29 cellular contexts compared by ENCODE assay signal in genomic region chr9:24602687-24603352, GRCh38. TPM values are rescaled to one million over a fixed set of nuclear protein-coding genes. Genes with fewer than 3 reads are reported as not detected.
DNase-seq lines count a peak whose midpoint lies in the region; ATAC-seq and TF ChIP-seq lines count a peak whose summit lies in the region.
"Had no signal": no experiment of that assay in that cellular context is flagged by ENCODE, and none has a peak within 500 bp of the region (broad histone marks: within the 10 kb centered on the region; RNA-seq: fewer than 3 reads in every experiment).

No MANE protein-coding gene starts in this region.

- TF ChIP-seq CTCF in astrocyte of the spinal cord (IDR thresholded peaks at IDR 0.05; ENCODE audit: low read depth, low read length): no peak

- no peak overlapping the region for H3K4me3 ChIP-seq in astrocyte of the spinal cord (ENCODE audit: low read depth, low read length)
- H3K4me3 ChIP-seq: A549, coronary artery, heart right ventricle had no signal

- intact Hi-C loops in Right ventricle myocardium superior (cut with DNase I): no loop called here

- DNase-seq in COLO829 (ENCODE audit: low spot score) (peak; percentile 13), NCI-H69 (lab: John Stamatoyannopoulos, UW) (peak; percentile 28), astrocyte of the spinal cord (ENCODE audit: low read depth, low spot score) (peak; percentile 66), glomerular visceral epithelial cell (ENCODE audit: extremely low spot score) (peak; percentile 28), Right ventricle myocardium superior (no peak), HuH-7.5 (ENCODE audit: low spot score) (no peak)
- no peak for DNase-seq in activated CD4-positive, CD25-positive, alpha-beta regulatory T cell treated with anti-CD3 and anti-CD28 coated beads, Interleukin-2, amount 50 U/mL, for 72 hours
- DNase-seq: activated gamma-delta T cell treated with Interleukin-2 at 50 U/mL for 16 hours; activated T-cell treated with anti-CD3 and anti-CD28 coated beads, Interleukin-2, amount 50 U/mL, for 24 hours; CD8-positive, alpha-beta T cell; endodermal cell; heart right ventricle; HFFc6; KG1; naive thymus-derived CD4-positive, alpha-beta T cell; NCI-H774; occipital lobe; SIG-M5; T-helper 1 cell had no signal

- ATAC-seq in Right ventricle myocardium superior (ENCODE audit: poor library complexity) (no peak), HG03159 (IDR thresholded peaks at IDR 0.05; ENCODE audit: unreplicated experiment) (no peak)
- ATAC-seq: A549; CD8-positive, alpha-beta T cell; heart right ventricle; left lobe of liver; naive thymus-derived CD4-positive, alpha-beta T cell had no signal

- in situ Hi-C loops in astrocyte of the spinal cord (cut with HindIII; ENCODE audit: low sequenced_read_pairs): no loop called here

RNA-seq across cellular contexts. Expression of gene IZUMO3, which starts 57.1 kb away (rescaled TPM):
- total RNA-seq in Right ventricle myocardium superior: not detected
- total RNA-seq: activated CD8-positive, alpha-beta memory T cell treated with anti-CD3 and anti-CD28 coated beads for 36 hours; CD8-positive, alpha-beta T cell; endodermal cell; fibroblast of lung; G401; heart right ventricle; HFFc6; HT-29; left lobe of liver; mesothelial cell of epicardium; naive thymus-derived CD4-positive, alpha-beta T cell; occipital lobe; ureter had no signal

Comparison
In these comparisons a context has a peak if more than half of its experiments do, and no peak if none do; other contexts are left out.
1. DNase-seq: peak in COLO829 (single experiment), NCI-H69 (single experiment), astrocyte of the spinal cord (single experiment) and glomerular visceral epithelial cell (single experiment); none in activated CD4-positive, CD25-positive, alpha-beta regulatory T cell treated with anti-CD3 and anti-CD28 coated beads, Interleukin-2, amount 50 U/mL, for 72 hours (single experiment), Right ventricle myocardium superior (single experiment) and HuH-7.5 (single experiment).